ENCODE assay signal across 10 cellular contexts in genomic region chr19:46919324-46919723, GRCh38. TPM values are rescaled to one million over a fixed set of nuclear protein-coding genes. Genes with fewer than 3 reads are reported as not detected.
DNase-seq lines count a peak whose midpoint lies in the region; ATAC-seq and TF ChIP-seq lines count a peak whose summit lies in the region.
"Had no signal": no experiment of that assay in that cellular context is flagged by ENCODE, and none has a peak within 500 bp of the region (broad histone marks: within the 10 kb centered on the region; RNA-seq: fewer than 3 reads in every experiment).

No MANE protein-coding gene starts in this region.

- intact Hi-C loops in activated T-helper 1 cell treated with anti-CD3 and anti-CD28 coated beads, Interleukin-12 subunit alpha, Interleukin-12 subunit beta, Interleukin-2, Interleukin-4 antibody, amounts not matched to agents 30 ng/mL and 10 ng/mL and 1 ng/mL, durations not matched to agents 14 hours and 24 hours and 36 hours (cut with micrococcal nuclease), result loop anchor here (2.0 kb wide), 1 partner anchor 71 kb away; no protein-coding TSS in a partner anchor

- no peak overlapping the region for H3K27ac Mint-ChIP-seq in HFFc6
- no peak overlapping the region for H3K27ac Mint-ChIP-seq in activated T-cell treated with anti-CD3 and anti-CD28 coated beads, Interleukin-2, amount 50 U/mL, for 72 hours
- H3K27ac Mint-ChIP-seq in activated T-helper 1 cell treated with anti-CD3 and anti-CD28 coated beads, Interleukin-12 subunit alpha, Interleukin-12 subunit beta, Interleukin-2, Interleukin-4 antibody, amounts not matched to agents 30 ng/mL and 10 ng/mL and 1 ng/mL, durations not matched to agents 14 hours and 24 hours and 36 hours, result no peak overlapping the region

- peaks cover 38% of the 10 kb centered on the region for H3K36me3 Mint-ChIP-seq in HFFc6 (ENCODE audit: low read depth)
- peaks cover 14 to 15% of the 10 kb centered on the region in 2 donors for H3K36me3 Mint-ChIP-seq in activated T-cell treated with anti-CD3 and anti-CD28 coated beads, Interleukin-2, amount 50 U/mL, for 72 hours (ENCODE audit: insufficient read depth in 2 of 2)
- H3K36me3 Mint-ChIP-seq in activated T-helper 1 cell treated with anti-CD3 and anti-CD28 coated beads, Interleukin-12 subunit alpha, Interleukin-12 subunit beta, Interleukin-2, Interleukin-4 antibody, amounts not matched to agents 30 ng/mL and 10 ng/mL and 1 ng/mL, durations not matched to agents 14 hours and 24 hours and 36 hours (ENCODE audit: low read depth), result peaks cover 38% of the 10 kb centered on the region

- H3K4me1 Mint-ChIP-seq in HFFc6 (ENCODE audit: low read depth), result peaks cover 42% of the 10 kb centered on the region
- H3K4me1 Mint-ChIP-seq in activated T-cell treated with anti-CD3 and anti-CD28 coated beads, Interleukin-2, amount 50 U/mL, for 72 hours (ENCODE audit: low read depth), result peaks cover 32% of the 10 kb centered on the region
- H3K4me1 Mint-ChIP-seq in activated T-helper 1 cell treated with anti-CD3 and anti-CD28 coated beads, Interleukin-12 subunit alpha, Interleukin-12 subunit beta, Interleukin-2, Interleukin-4 antibody, amounts not matched to agents 30 ng/mL and 10 ng/mL and 1 ng/mL, durations not matched to agents 14 hours and 24 hours and 36 hours (ENCODE audit: low read depth), result peaks cover 37% of the 10 kb centered on the region

- no peak overlapping the region for H3K4me3 Mint-ChIP-seq in HFFc6
- H3K4me3 Mint-ChIP-seq in activated T-cell treated with anti-CD3 and anti-CD28 coated beads, Interleukin-2, amount 50 U/mL, for 72 hours, result peak overlapping the region in 1 of 2 donors; percentile 16
- H3K4me3 Mint-ChIP-seq in activated T-helper 1 cell treated with anti-CD3 and anti-CD28 coated beads, Interleukin-12 subunit alpha, Interleukin-12 subunit beta, Interleukin-2, Interleukin-4 antibody, amounts not matched to agents 30 ng/mL and 10 ng/mL and 1 ng/mL, durations not matched to agents 14 hours and 24 hours and 36 hours, result no peak overlapping the region

- peak; percentile 26 for DNase-seq in DMS79 treated with DMSO at 0.1 percent for 48 hours (lab: John Stamatoyannopoulos, UW)
- DNase-seq in HFFc6, result peak; percentile 28
- peak; percentile 36 to 38 for DNase-seq in activated T-cell treated with anti-CD3 and anti-CD28 coated beads, Interleukin-2, amount 50 U/mL, for 72 hours
- peak; percentile 74 for DNase-seq in kidney tubule cell (ENCODE audit: low spot score)
- no peak for DNase-seq in activated T-helper 1 cell treated with anti-CD3 and anti-CD28 coated beads, Interleukin-12 subunit alpha, Interleukin-12 subunit beta, Interleukin-2, Interleukin-4 antibody, amounts not matched to agents 30 ng/mL and 10 ng/mL and 1 ng/mL, durations not matched to agents 14 hours and 24 hours and 36 hours (ENCODE audit: low spot score)
- DNase-seq: NCI-H1092, NCI-H345, T1000 had no signal

- TF ChIP-seq CTCF in HFFc6 (IDR thresholded peaks at IDR 0.05), result no peak

- no peaks in the 10 kb centered on the region; the same call in 1 of the 2 replicates for H3K27me3 Mint-ChIP-seq in HFFc6 (ENCODE audit: insufficient read depth)
- no peaks in the 10 kb centered on the region for H3K27me3 Mint-ChIP-seq in activated T-cell treated with anti-CD3 and anti-CD28 coated beads, Interleukin-2, amount 50 U/mL, for 72 hours (ENCODE audit: low read depth)
- no peaks in the 10 kb centered on the region for H3K27me3 Mint-ChIP-seq in activated T-helper 1 cell treated with anti-CD3 and anti-CD28 coated beads, Interleukin-12 subunit alpha, Interleukin-12 subunit beta, Interleukin-2, Interleukin-4 antibody, amounts not matched to agents 30 ng/mL and 10 ng/mL and 1 ng/mL, durations not matched to agents 14 hours and 24 hours and 36 hours (ENCODE audit: insufficient read depth)

- peak; percentile 78 to 83 for ATAC-seq in activated T-cell treated with anti-CD3 and anti-CD28 coated beads, Interleukin-2, amount 50 U/mL, for 72 hours (replicated peaks in 1 of 2)
- no peak for ATAC-seq in HG02870 (IDR thresholded peaks at IDR 0.05; ENCODE audit: unreplicated experiment)
- ATAC-seq in HG02642 (IDR thresholded peaks at IDR 0.05; ENCODE audit: poor library complexity, unreplicated experiment), result no peak

- H3K9me3 Mint-ChIP-seq in HFFc6, result no peaks in the 10 kb centered on the region
- H3K9me3 Mint-ChIP-seq in activated T-cell treated with anti-CD3 and anti-CD28 coated beads, Interleukin-2, amount 50 U/mL, for 72 hours, result no peaks in the 10 kb centered on the region
- H3K9me3 Mint-ChIP-seq in activated T-helper 1 cell treated with anti-CD3 and anti-CD28 coated beads, Interleukin-12 subunit alpha, Interleukin-12 subunit beta, Interleukin-2, Interleukin-4 antibody, amounts not matched to agents 30 ng/mL and 10 ng/mL and 1 ng/mL, durations not matched to agents 14 hours and 24 hours and 36 hours, result no peaks in the 10 kb centered on the region

RNA-seq across cellular contexts. Expression of gene ARHGAP35, which starts 58.5 kb away (rescaled TPM):
- 10 to 100 TPM; 51.9 to 69.8 (median 63.4) TPM for total RNA-seq in HFFc6 (2021; fragmentation: NEBNext Ultra II Directional; extraction: Animal tissue kit (Norgen Biotek cat#: 25700))
- total RNA-seq in activated T-cell treated with anti-CD3 and anti-CD28 coated beads, Interleukin-2, amount 50 U/mL, for 72 hours, result 10 to 100 TPM; 22.7 to 30.0 TPM
- total RNA-seq in activated T-helper 1 cell treated with anti-CD3 and anti-CD28 coated beads, Interleukin-12 subunit alpha, Interleukin-12 subunit beta, Interleukin-2, Interleukin-4 antibody, amounts not matched to agents 30 ng/mL and 10 ng/mL and 1 ng/mL, durations not matched to agents 14 hours and 24 hours and 36 hours, result 22.4 and 22.6 TPM in 2 replicates

Comparison
In these comparisons a context has a peak if more than half of its experiments do, and no peak if none do; other contexts are left out.
1. ATAC-seq: peak in activated T-cell treated with anti-CD3 and anti-CD28 coated beads, Interleukin-2, amount 50 U/mL, for 72 hours (2 of 2); none in HG02870 (single experiment) and HG02642 (single experiment).